In the genomic region with DNA sequence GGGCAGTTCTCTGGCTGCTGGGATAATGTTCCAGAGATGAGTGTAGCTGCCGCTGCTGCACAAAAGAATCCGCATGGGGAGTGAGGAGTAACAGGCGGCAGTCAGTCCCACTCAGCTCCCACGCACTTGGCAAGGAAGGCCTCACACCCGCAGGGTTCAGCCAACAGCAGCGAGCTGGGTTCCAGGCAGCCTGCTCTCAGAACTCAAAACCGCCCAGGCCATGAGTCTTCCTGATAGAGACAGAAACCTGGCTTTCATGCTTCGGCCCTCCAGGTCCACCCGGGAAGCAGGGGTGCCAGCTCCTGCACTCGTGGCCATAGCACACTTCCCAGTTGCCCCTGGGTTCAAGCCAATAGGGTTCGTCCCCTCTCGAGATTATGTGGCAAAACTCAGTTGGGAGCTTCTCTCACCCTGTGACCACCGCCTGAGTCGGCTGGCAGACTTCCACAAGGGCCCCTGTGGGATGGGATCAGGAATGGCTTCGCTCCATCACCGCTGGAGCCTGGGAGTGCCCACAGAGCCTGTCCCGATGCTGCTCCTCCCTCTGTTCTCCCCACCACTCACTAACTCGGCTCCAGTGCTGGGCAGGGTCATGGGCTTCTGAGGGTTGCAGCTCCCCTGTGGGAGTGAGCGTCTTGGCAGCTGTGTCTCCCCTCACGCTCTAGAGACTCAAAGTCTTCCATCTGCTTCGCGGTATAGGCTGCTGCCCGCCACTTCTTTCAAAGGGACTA, we compare ENCODE assay signal across 19 cellular contexts. TPM values are rescaled to one million over a fixed set of nuclear protein-coding genes. Genes with fewer than 3 reads are reported as not detected.
DNase-seq lines count a peak whose midpoint lies in the region; ATAC-seq and TF ChIP-seq lines count a peak whose summit lies in the region.
"Had no signal": no experiment of that assay in that cellular context is flagged by ENCODE, and none has a peak within 500 bp of the region (broad histone marks: within the 10 kb centered on the region; RNA-seq: fewer than 3 reads in every experiment).

No MANE protein-coding gene starts in this region.

- no TSS peak for BruUV-seq in A673 (replicated peaks; lab: Mats Ljungman, UMichigan)

- no peak for TF ChIP-seq POLR2A in prostate gland (IDR thresholded peaks at IDR 0.05)

- DNase-seq in A673 (ENCODE audit: low spot score): peak; percentile 58
- peak; percentile 87 for DNase-seq in Jurkat, Clone E6-1 (ENCODE audit: low read depth, low spot score)
- DNase-seq in ecto neural progenitor cell (ENCODE audit: low spot score): peak; percentile 41
- DNase-seq in left lung: peak; percentile 55 to 65
- no peak for DNase-seq in prostate gland (ENCODE audit: low spot score)
- no peak for DNase-seq in NCI-H2171 treated with DMSO at 0.1 percent for 48 hours (lab: John Stamatoyannopoulos, UW)
- DNase-seq: activated CD8-positive, alpha-beta memory T cell treated with anti-CD3 and anti-CD28 coated beads, Interleukin-2, amount 50 U/mL, for 4 hours; caudate nucleus; NCI-H2029; NCI-H524 treated with DMSO at 0.1 percent for 48 hours; PC-9; retina; stimulated activated CD4-positive, alpha-beta T cell treated with anti-CD3 and anti-CD28 coated beads, Interleukin-4, amount 100 ng/mL, for 1 hour had no signal

- H3K27ac ChIP-seq in A673 (ENCODE audit: low read depth, low read length, poor library complexity, severe bottlenecking) (no peak overlapping the region), left lung (no peak overlapping the region), prostate gland (no peak overlapping the region)
- H3K27ac ChIP-seq: epithelial cell of prostate, PC-9, tibial nerve had no signal

- POLR2A ChIA-PET in A673 (lab: Charles Lee; ENCODE audit: low non-redundant PET): no interaction called here

- no peaks in the 10 kb centered on the region for H3K9me3 ChIP-seq in A673 (ENCODE audit: low read depth, low read length, poor library complexity, severe bottlenecking)
- H3K9me3 ChIP-seq in left lung: peaks cover 0 to 3% of the 10 kb centered on the region in 2 donors
- H3K9me3 ChIP-seq in prostate gland: no peaks in the 10 kb centered on the region

- H3K36me3 ChIP-seq in A673 (ENCODE audit: insufficient read depth, low read length, poor library complexity, severe bottlenecking): no peaks in the 10 kb centered on the region
- H3K36me3 ChIP-seq in left lung: no peaks in the 10 kb centered on the region
- no peaks in the 10 kb centered on the region for H3K36me3 ChIP-seq in prostate gland
- H3K36me3 ChIP-seq: tibial nerve had no signal

- TF ChIP-seq CTCF in A673 (conservative IDR thresholded peaks at IDR 0.05; ENCODE audit: low read depth, low read length) (no peak), left lung (IDR thresholded peaks at IDR 0.05) (no peak), prostate gland (IDR thresholded peaks at IDR 0.05) (no peak)

- H3K4me1 ChIP-seq in A673 (ENCODE audit: insufficient read depth, low read length, poor library complexity, severe bottlenecking) (no peaks in the 10 kb centered on the region), left lung (peaks cover 0 to 4% of the 10 kb centered on the region in 2 donors), prostate gland (replicated peaks) (no peaks in the 10 kb centered on the region)

- ATAC-seq in left lung: peak; percentile 61
- ATAC-seq in GM21576 (IDR thresholded peaks at IDR 0.05; ENCODE audit: unreplicated experiment): no peak
- no peak for ATAC-seq in GM21825 (IDR thresholded peaks at IDR 0.05; ENCODE audit: unreplicated experiment)
- ATAC-seq: GM23338 had no signal

- 53% methylated on average over 23 of the region's 23 CpGs for WGBS in prostate gland

- CTCF ChIA-PET in A673 (lab: Charles Lee): no interaction called here

- H3K4me3 ChIP-seq in A673 (ENCODE audit: low read depth, low read length, poor library complexity, severe bottlenecking): no peak overlapping the region
- H3K4me3 ChIP-seq in Jurkat, Clone E6-1 (ENCODE audit: low read length): peak overlapping the region; percentile 48
- no peak overlapping the region for H3K4me3 ChIP-seq in left lung
- no peak overlapping the region for H3K4me3 ChIP-seq in prostate gland
- H3K4me3 ChIP-seq: GM23338, PC-9, tibial nerve had no signal

- intact Hi-C loops in A673 (cut with micrococcal nuclease; ENCODE audit: unreplicated experiment) (no loop called here), left lung (cut with DNase I) (no loop called here), prostate gland (cut with DNase I) (no loop called here)

- H3K27me3 ChIP-seq in A673 (replicated peaks; ENCODE audit: insufficient read depth, low read depth, low read length, poor library complexity): peaks cover 26% of the 10 kb centered on the region
- no peaks in the 10 kb centered on the region for H3K27me3 ChIP-seq in left lung
- H3K27me3 ChIP-seq in prostate gland (replicated peaks; ENCODE audit: insufficient read depth): no peaks in the 10 kb centered on the region
- H3K27me3 ChIP-seq: tibial nerve had no signal

RNA-seq across cellular contexts. Expression of a gene that starts 20.6 kb away (rescaled TPM):
- total RNA-seq in A673 (2021): not detected in 2 replicates
- not detected for polyA plus RNA-seq in Jurkat, Clone E6-1 (2012; ENCODE audit: insufficient read depth, insufficient read length)
- not detected for total RNA-seq in left lung
- not detected for total RNA-seq in prostate gland
- total RNA-seq: GM23338, HT1080, PC-9, tibial nerve had no signal
- polyA plus RNA-seq: GM23338 had no signal

RNA-seq across cellular contexts. Expression of a gene that starts 34.7 kb away (rescaled TPM):
- total RNA-seq in A673 (2021): 4.6 and 11.6 TPM in 2 replicates
- 15.6 TPM for polyA plus RNA-seq in Jurkat, Clone E6-1 (2012; ENCODE audit: insufficient read depth, insufficient read length)
- total RNA-seq in left lung: 10 to 100 TPM; 51.4 to 88.7 TPM
- total RNA-seq in prostate gland: 10 to 100 TPM in 1 of 2 donors, 1 to 10 TPM in 1; 4.5 to 14.3 TPM

Comparison
In these comparisons a context has a peak if more than half of its experiments do, and no peak if none do; other contexts are left out.
1. DNase-seq: peak in A673 (single experiment), Jurkat, Clone E6-1 (single experiment), ecto neural progenitor cell (single experiment) and left lung (2 of 2); none in prostate gland (single experiment) and NCI-H2171 treated with DMSO at 0.1 percent for 48 hours (single experiment).